ENCODE assay signal across 15 cellular contexts in genomic region chr13:109393045-109393444, GRCh38.
DNase-seq lines count a peak whose midpoint lies in the region; ATAC-seq, FAIRE-seq and TF ChIP-seq lines count a peak whose summit lies in the region.
"Had no signal": no experiment of that assay in that cellular context is flagged by ENCODE, and none has a peak within 500 bp of the region (broad histone marks: within the 10 kb centered on the region; RNA-seq: fewer than 3 reads in every experiment).

No MANE protein-coding gene starts in this region.

- CTCF ChIA-PET in IMR-90 (lab: Yijun Ruan, JAX): no interaction called here

- no peak overlapping the region for H2AK9ac ChIP-seq in IMR-90 (replicated peaks; ENCODE audit: low read depth, low read length, poor library complexity)

- in situ Hi-C loops in IMR-90 (cut with MboI; ENCODE audit: low sequenced_read_pairs): no loop called here

- H3K27ac ChIP-seq in IMR-90 (ENCODE audit: insufficient read depth, low read length): no peak overlapping the region
- peak overlapping the region in 2 of 3 donors; percentile 81 to 94 for H3K27ac ChIP-seq in right lobe of liver
- no peak overlapping the region for H3K27ac ChIP-seq in small intestine (ENCODE audit: low read depth in 1 of 2, low read length in 1 of 2)

- no peaks in the 10 kb centered on the region for H3K9me1 ChIP-seq in IMR-90 (ENCODE audit: insufficient read depth, low read length)

- H2BK120ac ChIP-seq in IMR-90 (ENCODE audit: low read depth, low read length): peak overlapping the region; percentile 12; the same call in 1 of the 2 replicates

- H2BK20ac ChIP-seq in IMR-90 (ENCODE audit: low read depth, low read length): no peak overlapping the region

- no peak overlapping the region for H2BK15ac ChIP-seq in IMR-90 (ENCODE audit: low read depth, low read length)

- no peak overlapping the region for H3K4ac ChIP-seq in IMR-90 (ENCODE audit: low read depth, low read length)

- no peak overlapping the region for H3K23ac ChIP-seq in IMR-90 (ENCODE audit: low read depth, low read length)

- no peak overlapping the region for H2AFZ ChIP-seq in IMR-90 (replicated peaks; ENCODE audit: low read length, poor library complexity)

- no peak for TF ChIP-seq RAD21 in IMR-90 (IDR thresholded peaks at IDR 0.05; ENCODE audit: low read length)

- no peak for FAIRE-seq in small intestine (lab: Jason Lieb, UNC)
- FAIRE-seq: GM12892, H1 had no signal

- no peak overlapping the region for H3K9ac ChIP-seq in IMR-90 (ENCODE audit: low read depth, low read length)

- H2AK5ac ChIP-seq in IMR-90 (ENCODE audit: low read depth, low read length): 0 out of 2 replicates have a peak overlapping the region, but pooled peaks have one; percentile 47

- no TSS peak for BruUV-seq in IMR-90 (replicated peaks; lab: Mats Ljungman, UMichigan)

- dilution Hi-C loops in IMR-90 (cut with HindIII; ENCODE audit: low sequenced_read_pairs, unreplicated experiment): no loop called here

- TF ChIP-seq CTCF in IMR-90 (conservative IDR thresholded peaks at IDR 0.05; ENCODE audit: low read depth, low read length) (no peak), right lobe of liver (IDR thresholded peaks at IDR 0.05) (no peak)

- H4K91ac ChIP-seq in IMR-90 (ENCODE audit: insufficient read depth, low read depth, low read length): no peak overlapping the region

- H3K27me3 ChIP-seq in IMR-90 (ENCODE audit: control insufficient read depth, insufficient read depth, low read length) (no peaks in the 10 kb centered on the region), right lobe of liver (no peaks in the 10 kb centered on the region), small intestine (ENCODE audit: control insufficient read depth in 2 of 2, insufficient read depth in 2 of 2, low read length in 2 of 2) (no peaks in the 10 kb centered on the region)

- no peak overlapping the region for H3K56ac ChIP-seq in IMR-90 (ENCODE audit: extremely low read depth, insufficient read depth, low read length)

- H3K36me3 ChIP-seq in IMR-90 (ENCODE audit: control insufficient read depth, insufficient read depth, low read length) (no peaks in the 10 kb centered on the region), right lobe of liver (no peaks in the 10 kb centered on the region), small intestine (ENCODE audit: control insufficient read depth in 2 of 2, insufficient read depth in 2 of 2, low read length in 2 of 2) (no peaks in the 10 kb centered on the region)
- H3K36me3 ChIP-seq: HAP-1 had no signal

- H3K4me3 ChIP-seq in IMR-90 (ENCODE audit: insufficient read depth, low read depth, low read length) (no peak overlapping the region), right lobe of liver (no peak overlapping the region), small intestine (ENCODE audit: low read depth in 1 of 2, low read length in 2 of 2) (no peak overlapping the region)
- H3K4me3 ChIP-seq: HAP-1 had no signal

- no peak overlapping the region for H2BK5ac ChIP-seq in IMR-90 (ENCODE audit: low read depth, low read length, poor library complexity, severe bottlenecking)

- H3K79me1 ChIP-seq in IMR-90 (ENCODE audit: low read depth in 1 of 2, low read length in 2 of 2): no peaks in the 10 kb centered on the region

- DNase-seq in Right ventricle myocardium superior (no peak), left ventricle myocardium superior (no peak), IMR-90 (no peak), right lobe of liver (no peak), small intestine (peak; percentile 19)
- DNase-seq: ACHN; C1 segment of cervical spinal cord; CD4-positive, alpha-beta memory T cell; DND-41; GDM1 had no signal

- no CpG with 5 or more reads among the region's 1 CpG for WGBS in IMR-90 (ENCODE audit: extremely low coverage in 2 of 2, insufficient read length in 1 of 2), 2 experiments
- 25% methylated on average over 1 of the region's 1 CpG for WGBS in right lobe of liver (ENCODE audit: insufficient coverage, low coverage, low lambda C conversion rate, missing lambda C conversion rate)
- WGBS in small intestine, 3 donors: 13 to 26% (median 14%) methylated on average over 1 of the region's 1 CpG

- H4K5ac ChIP-seq in IMR-90 (ENCODE audit: low read depth, low read length): no peak overlapping the region

- POLR2A ChIA-PET in IMR-90 (lab: Charles Lee; ENCODE audit: unreplicated experiment): no interaction called here

- H3K18ac ChIP-seq in IMR-90 (ENCODE audit: low read depth, low read length): no peak overlapping the region

- no peak for TF ChIP-seq POLR2A in IMR-90 (IDR thresholded peaks at IDR 0.05; ENCODE audit: low read depth, low read length)
- TF ChIP-seq POLR2A in right lobe of liver (IDR thresholded peaks at IDR 0.05): no peak

- H3K9me3 ChIP-seq in IMR-90 (ENCODE audit: control insufficient read depth, insufficient read depth, low read length) (no peaks in the 10 kb centered on the region), right lobe of liver (no peaks in the 10 kb centered on the region), small intestine (ENCODE audit: control insufficient read depth, low read depth) (no peaks in the 10 kb centered on the region)
- H3K9me3 ChIP-seq: HAP-1 had no signal

- intact Hi-C loops in Right ventricle myocardium superior (cut with DNase I): no loop called here
- intact Hi-C loops in left ventricle myocardium superior (cut with micrococcal nuclease): no loop called here
- intact Hi-C loops in IMR-90 (cut with micrococcal nuclease): loop anchor here (10.0 kb wide), 1 partner anchor 232 kb away; no protein-coding TSS in a partner anchor
- intact Hi-C loops in right lobe of liver (cut with DNase I): no loop called here

- no peak overlapping the region for H3K14ac ChIP-seq in IMR-90 (replicated peaks; ENCODE audit: low read depth, low read length)

- H3K4me2 ChIP-seq in IMR-90 (ENCODE audit: low read depth, low read length): no peak overlapping the region

- ATAC-seq in Right ventricle myocardium superior (ENCODE audit: poor library complexity): peak; percentile 34
- ATAC-seq in left ventricle myocardium superior: no peak
- no peak for ATAC-seq in IMR-90 (ENCODE audit: low read depth)
- peak; percentile 44 to 73 (median 64) for ATAC-seq in right lobe of liver
- no peak for ATAC-seq in HG03135 (IDR thresholded peaks at IDR 0.05; ENCODE audit: unreplicated experiment)
- no peak for ATAC-seq in HG03469 (IDR thresholded peaks at IDR 0.05; ENCODE audit: unreplicated experiment)

- H3K4me1 ChIP-seq in IMR-90 (ENCODE audit: control insufficient read depth, insufficient read depth, low read length) (no peaks in the 10 kb centered on the region; the same call in 1 of the 2 replicates), right lobe of liver (peaks cover 0 to 62% (median 15%) of the 10 kb centered on the region in 4 donors), small intestine (ENCODE audit: control insufficient read depth in 2 of 2, insufficient read depth in 1 of 2, low read depth in 1 of 2, low read length in 1 of 2) (no peaks in the 10 kb centered on the region)
- H3K4me1 ChIP-seq: HAP-1 had no signal

- H4K8ac ChIP-seq in IMR-90 (ENCODE audit: low read depth in 2 of 2, low read length in 2 of 2): no peak overlapping the region

- H4K20me1 ChIP-seq in IMR-90 (ENCODE audit: insufficient read depth, low read length): no peaks in the 10 kb centered on the region

TF ChIP-seq in IMR-90, 13 proteins besides CTCF, POLR2A, EP300 and RAD21:
- TF ChIP-seq CHD1 (IDR thresholded peaks at IDR 0.05; ENCODE audit: low read depth, low read length): no peak
- TF ChIP-seq FOS (IDR thresholded peaks at IDR 0.05; ENCODE audit: low read depth, low read length): no peak
- no peak for TF ChIP-seq NFE2L2 (IDR thresholded peaks at IDR 0.05; ENCODE audit: low read depth, low read length)
- no peak for TF ChIP-seq SMC3 (IDR thresholded peaks at IDR 0.05; ENCODE audit: low read depth, low read length)

Comparison
In these comparisons a context has a peak if more than half of its experiments do, and no peak if none do; other contexts are left out.
1. ATAC-seq: peak in Right ventricle myocardium superior (single experiment) and right lobe of liver (4 of 4); none in left ventricle myocardium superior (single experiment), IMR-90 (single experiment), HG03135 (single experiment) and HG03469 (single experiment).
2. H3K27ac ChIP-seq: peak in right lobe of liver (2 of 3); none in IMR-90 (single experiment) and small intestine (0 of 2).